ENCODE assay signal across 8 cellular contexts in genomic region chr2:233353101-233353768, GRCh38. TPM values are rescaled to one million over a fixed set of nuclear protein-coding genes. Genes with fewer than 3 reads are reported as not detected.
DNase-seq lines count a peak whose midpoint lies in the region; ATAC-seq and TF ChIP-seq lines count a peak whose summit lies in the region.

No MANE protein-coding gene starts in this region.

- DNase-seq in Calu3 (no peak), choroid plexus epithelial cell (ENCODE audit: low read depth) (no peak), nephron progenitor cell (no peak), DMS 273 (lab: John Stamatoyannopoulos, UW; ENCODE audit: unreplicated experiment) (no peak), G401 (ENCODE audit: low spot score) (no peak), NCI-H146 (lab: John Stamatoyannopoulos, UW) (no peak)

- H3K4me1 Mint-ChIP-seq in Calu3 (ENCODE audit: low read depth, unreplicated experiment): peaks cover 73% of the 10 kb centered on the region
- H3K4me1 Mint-ChIP-seq in nephron progenitor cell: peaks cover 80% of the 10 kb centered on the region

- H3K9me3 Mint-ChIP-seq in Calu3 (ENCODE audit: low read depth, unreplicated experiment) (no peaks in the 10 kb centered on the region), nephron progenitor cell (peaks cover 8% of the 10 kb centered on the region)

- no peak for TF ChIP-seq CTCF in Calu3 (IDR thresholded peaks at IDR 0.05; ENCODE audit: unreplicated experiment)
- TF ChIP-seq CTCF in choroid plexus epithelial cell (conservative IDR thresholded peaks at IDR 0.05; ENCODE audit: low read depth, low read length): no peak
- TF ChIP-seq CTCF in nephron progenitor cell (IDR thresholded peaks at IDR 0.05): no peak

- in situ Hi-C loops in G401 (cut with HindIII; ENCODE audit: low sequenced_read_pairs): no loop called here

- H3K27ac Mint-ChIP-seq in Calu3 (ENCODE audit: unreplicated experiment): peak overlapping the region; percentile 9
- no peak overlapping the region for H3K27ac Mint-ChIP-seq in nephron progenitor cell

- peak overlapping the region; percentile 58 for H3K4me3 ChIP-seq in choroid plexus epithelial cell (ENCODE audit: low read depth, low read length)

- peak; percentile 14 for ATAC-seq in HG03354 (IDR thresholded peaks at IDR 0.05; ENCODE audit: poor library complexity, severe bottlenecking, unreplicated experiment)
- no peak for ATAC-seq in GM19455 (IDR thresholded peaks at IDR 0.05; ENCODE audit: unreplicated experiment)

- H3K36me3 Mint-ChIP-seq in Calu3 (ENCODE audit: insufficient read depth, unreplicated experiment): peaks cover 34% of the 10 kb centered on the region
- peaks cover 12% of the 10 kb centered on the region for H3K36me3 Mint-ChIP-seq in nephron progenitor cell (ENCODE audit: low read depth)

- intact Hi-C loops in Calu3 (cut with micrococcal nuclease; ENCODE audit: unreplicated experiment): no loop called here

- CTCF ChIA-PET in Calu3 (lab: Charles Lee): no interaction called here

- peak overlapping the region; percentile 48 for H3K4me3 Mint-ChIP-seq in Calu3 (ENCODE audit: low read depth, unreplicated experiment)
- H3K4me3 Mint-ChIP-seq in nephron progenitor cell: peak overlapping the region; percentile 87

- BruUV-seq in Calu3 (replicated peaks; lab: Mats Ljungman, UMichigan): no TSS peak

- H3K27me3 Mint-ChIP-seq in Calu3 (ENCODE audit: unreplicated experiment): peaks cover 6% of the 10 kb centered on the region
- H3K27me3 Mint-ChIP-seq in nephron progenitor cell (ENCODE audit: low read depth, poor library complexity): peaks cover 11% of the 10 kb centered on the region

RNA-seq across cellular contexts. Expression of gene DGKD, which starts 1.1 kb away (rescaled TPM):
- 26.5 and 28.4 TPM in 2 replicates for total RNA-seq in Calu3 (2022)
- total RNA-seq in G401 (2014; rRNA removed; shearing (Covaris generic)): 15.6 and 20.4 TPM in 2 replicates

RNA-seq across cellular contexts. Expression of gene SAG, which starts 45.6 kb away (rescaled TPM):
- total RNA-seq in Calu3 (2022): not detected in 2 replicates
- total RNA-seq in G401 (2014; rRNA removed; shearing (Covaris generic)): 0.80 TPM in 1 of 2 replicates, not detected in the other
